Comparison of ENCODE assay signal across 8 cellular contexts in the genomic region with DNA sequence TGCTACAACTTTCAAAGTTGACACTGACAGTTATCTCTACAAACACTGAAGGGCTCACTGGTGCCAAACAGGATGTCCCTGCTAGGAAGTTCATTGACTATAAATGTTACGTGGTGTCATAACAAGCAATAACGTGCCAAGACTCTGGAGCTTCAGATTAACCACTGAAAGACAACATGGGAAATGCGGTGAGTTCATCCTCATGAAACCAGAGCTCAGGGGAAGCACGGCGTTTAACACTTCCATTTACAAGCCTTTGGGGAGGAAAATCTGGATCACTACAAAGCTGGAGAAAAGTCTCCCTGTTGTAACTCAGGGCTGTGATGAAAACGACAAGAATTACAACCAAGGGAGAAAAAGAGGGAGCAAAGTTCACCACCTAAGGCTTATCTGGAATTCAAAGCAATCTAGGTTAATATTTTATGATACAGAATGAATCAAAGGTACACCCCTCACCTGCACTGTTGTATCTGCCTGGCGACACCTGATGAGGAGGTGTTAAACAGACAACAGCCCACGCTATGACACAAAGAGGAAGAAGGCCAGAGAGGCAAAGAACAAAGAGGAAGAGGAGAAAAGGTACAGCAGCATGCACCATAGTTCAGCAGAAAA. TPM values are rescaled to one million over a fixed set of nuclear protein-coding genes. Genes with fewer than 3 reads are reported as not detected.
DNase-seq lines count a peak whose midpoint lies in the region; ATAC-seq and TF ChIP-seq lines count a peak whose summit lies in the region.

No MANE protein-coding gene starts in this region.

- H3K79me2 ChIP-seq in SU-DHL-6 (ENCODE audit: insufficient read depth, low read length), result no peaks in the 10 kb centered on the region; the same call in 1 of the 2 replicates

- no peak for TF ChIP-seq CTCF in GM10248 (IDR thresholded peaks at IDR 0.05; ENCODE audit: control extremely low read depth, extremely low read depth, low read depth, missing control alignments)
- no peak for TF ChIP-seq CTCF in SU-DHL-6 (IDR thresholded peaks at IDR 0.05; ENCODE audit: insufficient read depth, low read length, poor library complexity, severe bottlenecking)
- no peak for TF ChIP-seq CTCF in spleen (IDR thresholded peaks at IDR 0.05 in 8 of 11, conservative IDR thresholded peaks at IDR 0.05 in 3 of 11)

- peak overlapping the region; percentile 5 for H2AFZ ChIP-seq in SU-DHL-6 (ENCODE audit: low read depth, low read length, severe bottlenecking)

- WGBS in spleen, 5 donors, result 9 to 22% (median 20%) methylated on average over 8 of the region's 8 CpGs

- H3K36me3 ChIP-seq in SU-DHL-6 (ENCODE audit: low read length) (peaks cover 2% of the 10 kb centered on the region; the same call in 1 of the 2 replicates), spleen (peaks cover 0 to 29% (median 6%) of the 10 kb centered on the region in 6 donors)

- POLR2A ChIA-PET in GM10248 (lab: Yijun Ruan, JAX), result no interaction called here

- no peaks in the 10 kb centered on the region for H3K9me2 ChIP-seq in SU-DHL-6 (replicated peaks; ENCODE audit: insufficient read depth, low read length)

- DNase-seq in GM10248 (ENCODE audit: extremely low spot score), result peak; percentile 22
- peak; percentile 57 for DNase-seq in islet precursor cell
- no peak for DNase-seq in posterior cingulate gyrus
- DNase-seq in D341Med (ENCODE audit: low spot score), result no peak
- DNase-seq in spleen, result no peak

- ATAC-seq in HG02938 (IDR thresholded peaks at IDR 0.05; ENCODE audit: unreplicated experiment), result peak; percentile 30
- ATAC-seq in HG03039 (IDR thresholded peaks at IDR 0.05; ENCODE audit: unreplicated experiment), result no peak

- CTCF ChIA-PET in GM10248 (lab: Yijun Ruan, JAX), result interaction anchor here (0.6 to 8.4 kb wide), 36 partner anchors 9 to 1097 kb away, joined by 3 to 101 read pairs (median 4); no protein-coding TSS in a partner anchor

- H3K9me3 ChIP-seq in SU-DHL-6 (ENCODE audit: insufficient read depth, low read length) (no peaks in the 10 kb centered on the region), spleen (no peaks in the 10 kb centered on the region)

- peak overlapping the region; percentile 46 for H3K4me2 ChIP-seq in SU-DHL-6 (ENCODE audit: low read depth, low read length, poor library complexity, severe bottlenecking)

- peaks cover 3% of the 10 kb centered on the region for H3F3A ChIP-seq in SU-DHL-6 (ENCODE audit: insufficient read depth)

- H3K4me1 ChIP-seq in spleen, result peaks cover 27 to 59% (median 34%) of the 10 kb centered on the region in 6 donors

- H4K20me1 ChIP-seq in SU-DHL-6 (ENCODE audit: low read depth, low read length), result no peaks in the 10 kb centered on the region

- H3K4me3 ChIP-seq in SU-DHL-6 (ENCODE audit: insufficient read depth, low read length, poor library complexity, severe bottlenecking), result no peak overlapping the region
- no peak overlapping the region for H3K4me3 ChIP-seq in spleen

- peak overlapping the region; percentile 27; the same call in 1 of the 2 replicates for H3K9ac ChIP-seq in SU-DHL-6 (ENCODE audit: low read length)

- H3K27me3 ChIP-seq in SU-DHL-6 (ENCODE audit: low read length) (no peaks in the 10 kb centered on the region), spleen (replicated peaks in 1 of 7) (no peaks in the 10 kb centered on the region)

- H3K27ac ChIP-seq in SU-DHL-6 (ENCODE audit: low read depth, low read length), result peak overlapping the region; percentile 76
- peak overlapping the region in 4 of 8 donors; percentile 3 to 38 (median 33) for H3K27ac ChIP-seq in spleen

- intact Hi-C loops in posterior cingulate gyrus (cut with DNase I), result no loop called here
- intact Hi-C loops in spleen (cut with DNase I; ENCODE audit: low total_unique reads), result loop anchor here (5.0 to 10.0 kb wide), 4 partner anchors 159 to 1094 kb away; partner anchors contain the start of gene EIF4E3

- TF ChIP-seq POLR2A in spleen (IDR thresholded peaks at IDR 0.05), result no peak

RNA-seq across cellular contexts. Expression of gene SHQ1, which starts 27.0 kb away (rescaled TPM):
- 10 to 100 TPM; 14.6 to 28.6 (median 18.8) TPM for total RNA-seq in spleen
- 1 to 10 TPM; 6.7 to 8.8 (median 8.5) TPM for polyA plus RNA-seq in spleen

Comparison
In these comparisons a context has a peak if more than half of its experiments do, and no peak if none do; other contexts are left out.
1. DNase-seq: peak in GM10248 (single experiment) and islet precursor cell (single experiment); none in posterior cingulate gyrus (0 of 10), D341Med (single experiment) and spleen (single experiment).